Comparison of ENCODE assay signal across 8 cellular contexts in the genomic region with DNA sequence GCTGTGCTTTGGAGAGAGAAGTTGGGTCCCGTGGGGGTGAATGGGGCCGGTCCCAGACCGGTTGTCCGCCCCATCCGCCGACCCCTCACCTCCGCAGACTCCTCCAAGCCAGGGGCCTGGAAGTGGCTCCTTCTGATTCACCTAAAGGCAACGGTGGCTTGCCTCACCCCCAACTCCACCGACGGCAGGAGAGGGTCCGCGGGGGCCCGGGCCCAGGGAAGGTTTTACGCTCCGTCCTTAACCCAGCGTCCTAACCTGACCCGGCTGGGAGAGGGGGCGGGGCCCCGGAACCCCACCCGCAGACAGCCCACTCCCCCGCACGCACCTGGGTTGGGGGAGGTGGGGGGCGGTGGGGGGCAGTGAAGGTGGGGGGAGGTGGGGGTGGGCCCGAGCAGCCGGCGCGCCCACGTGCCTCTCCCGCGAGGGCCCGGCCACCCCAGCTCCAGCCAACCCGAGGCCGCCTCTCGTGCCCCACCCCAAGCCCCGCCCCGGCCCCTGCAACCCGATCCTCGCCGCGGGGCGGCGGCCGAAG. TPM values are rescaled to one million over a fixed set of nuclear protein-coding genes. Genes with fewer than 3 reads are reported as not detected.
DNase-seq lines count a peak whose midpoint lies in the region; ATAC-seq and TF ChIP-seq lines count a peak whose summit lies in the region.

No MANE protein-coding gene starts in this region.

- WGBS in esophagus squamous epithelium, 2 donors = 19% methylated on average over 7 of the region's 43 CpGs; no CpG with 5 or more reads in 1 of the 2 donors

- peaks cover 28% of the 10 kb centered on the region for H3K4me1 ChIP-seq in HUES48 (ENCODE audit: control insufficient read depth, insufficient read depth, low read length)
- peaks cover 21 to 45% (median 31%) of the 10 kb centered on the region in 3 donors for H3K4me1 ChIP-seq in esophagus squamous epithelium

- ATAC-seq in omental fat pad (ENCODE audit: low FRiP score) = peak; percentile 26

- H3K36me3 ChIP-seq in HUES48 (ENCODE audit: control insufficient read depth, insufficient read depth, low read length) = no peaks in the 10 kb centered on the region
- peaks cover 0 to 7% (median 0%) of the 10 kb centered on the region in 3 donors for H3K36me3 ChIP-seq in esophagus squamous epithelium

- H3K9me3 ChIP-seq in HUES48 (ENCODE audit: control insufficient read depth, insufficient read depth, low read length) (no peaks in the 10 kb centered on the region), esophagus squamous epithelium (no peaks in the 10 kb centered on the region)

- peak; percentile 50 for DNase-seq in stimulated activated CD8-positive, alpha-beta memory T cell treated with anti-CD3 and anti-CD28 coated beads, Interleukin-12 subunit alpha, Interleukin-12 subunit beta, amount 100 ng/mL, for 1 hour (ENCODE audit: low read depth)
- no peak for DNase-seq in stimulated activated CD8-positive, alpha-beta memory T cell treated with anti-CD3 and anti-CD28 coated beads, Interleukin-4, amount 100 ng/mL, for 48 hours
- no peak for DNase-seq in activated CD4-positive, alpha-beta T cell treated with anti-CD3 and anti-CD28 coated beads, Interleukin-2, amount 10 ng/mL, durations not matched to agents 24 days and 14 days
- no peak for DNase-seq in esophagus squamous epithelium (lab: John Stamatoyannopoulos, UW)
- DNase-seq in omental fat pad (ENCODE audit: low spot score) = no peak
- DNase-seq in MV-4-11 (lab: John Stamatoyannopoulos, UW) = no peak
- no peak for DNase-seq in NCI-H82 treated with DMSO at 0.1 percent for 48 hours (lab: John Stamatoyannopoulos, UW; ENCODE audit: unreplicated experiment)

- H3K27ac ChIP-seq in HUES48 (ENCODE audit: low read depth, low read length) (no peak overlapping the region), esophagus squamous epithelium (peak overlapping the region; percentile 70 to 80 (median 74))

- no peak overlapping the region for H3K27ac Mint-ChIP-seq in activated CD4-positive, alpha-beta T cell treated with anti-CD3 and anti-CD28 coated beads, Interleukin-2, amount 10 ng/mL, durations not matched to agents 24 days and 14 days

- TF ChIP-seq CTCF in esophagus squamous epithelium (IDR thresholded peaks at IDR 0.05) = peak in 1 of 6 experiments; percentile 22
- TF ChIP-seq CTCF in omental fat pad (IDR thresholded peaks at IDR 0.05) = no peak

- H3K9me3 Mint-ChIP-seq in activated CD4-positive, alpha-beta T cell treated with anti-CD3 and anti-CD28 coated beads, Interleukin-2, amount 10 ng/mL, durations not matched to agents 24 days and 14 days = no peaks in the 10 kb centered on the region

- H3K27me3 Mint-ChIP-seq in activated CD4-positive, alpha-beta T cell treated with anti-CD3 and anti-CD28 coated beads, Interleukin-2, amount 10 ng/mL, durations not matched to agents 24 days and 14 days = peaks cover 15% of the 10 kb centered on the region

- H3K4me3 ChIP-seq in HUES48 (ENCODE audit: low read depth, low read length) (peak overlapping the region; percentile 57), esophagus squamous epithelium (peak overlapping the region; percentile 19 to 69 (median 41))

- no peaks in the 10 kb centered on the region for H3K36me3 Mint-ChIP-seq in activated CD4-positive, alpha-beta T cell treated with anti-CD3 and anti-CD28 coated beads, Interleukin-2, amount 10 ng/mL, durations not matched to agents 24 days and 14 days (ENCODE audit: low read depth)

- peaks cover 27% of the 10 kb centered on the region for H3K4me1 Mint-ChIP-seq in activated CD4-positive, alpha-beta T cell treated with anti-CD3 and anti-CD28 coated beads, Interleukin-2, amount 10 ng/mL, durations not matched to agents 24 days and 14 days

- no peak for TF ChIP-seq POLR2A in esophagus squamous epithelium (IDR thresholded peaks at IDR 0.05)

- intact Hi-C loops in activated CD4-positive, alpha-beta T cell treated with anti-CD3 and anti-CD28 coated beads, Interleukin-2, amount 10 ng/mL, durations not matched to agents 24 days and 14 days (cut with micrococcal nuclease) = loop anchor here (10.0 kb wide), 1 partner anchor 149 kb away; no protein-coding TSS in a partner anchor
- intact Hi-C loops in esophagus squamous epithelium (cut with DNase I) = no loop called here

- H3K9ac ChIP-seq in HUES48 (ENCODE audit: low read depth, low read length) = no peak overlapping the region

- H3K4me3 Mint-ChIP-seq in activated CD4-positive, alpha-beta T cell treated with anti-CD3 and anti-CD28 coated beads, Interleukin-2, amount 10 ng/mL, durations not matched to agents 24 days and 14 days = peak overlapping the region; percentile 44

- peaks cover 20% of the 10 kb centered on the region for H3K27me3 ChIP-seq in HUES48 (ENCODE audit: control insufficient read depth, insufficient read depth, low read length)
- H3K27me3 ChIP-seq in esophagus squamous epithelium = peaks cover 0 to 26% (median 0%) of the 10 kb centered on the region in 4 donors

RNA-seq across cellular contexts. Expression of a gene that starts 12.7 kb away (rescaled TPM):
- total RNA-seq in activated CD4-positive, alpha-beta T cell treated with anti-CD3 and anti-CD28 coated beads, Interleukin-2, amount 10 ng/mL, durations not matched to agents 24 days and 14 days = 14.9 and 15.3 TPM in 2 replicates
- total RNA-seq in esophagus squamous epithelium (10 to 100 TPM in 1 of 4 donors, 1 to 10 TPM in 2, under 1 TPM in 1; 0.88 to 19.6 (median 2.8) TPM), omental fat pad (10 to 100 TPM in 3 of 4 donors, 1 to 10 TPM in 1; 4.8 to 24.6 (median 16.6) TPM)

RNA-seq across cellular contexts. Expression of a gene that starts 21.8 kb away (rescaled TPM):
- 0.42 and 0.54 TPM in 2 replicates for total RNA-seq in activated CD4-positive, alpha-beta T cell treated with anti-CD3 and anti-CD28 coated beads, Interleukin-2, amount 10 ng/mL, durations not matched to agents 24 days and 14 days
- total RNA-seq in esophagus squamous epithelium = 10 to 100 TPM in 2 of 4 donors, 1 to 10 TPM in 2; 6.3 to 21.6 (median 11.7) TPM
- 10 to 100 TPM; 11.5 to 29.0 (median 16.0) TPM for total RNA-seq in omental fat pad
